ENCODE assay signal across 14 cellular contexts in the genomic region with DNA sequence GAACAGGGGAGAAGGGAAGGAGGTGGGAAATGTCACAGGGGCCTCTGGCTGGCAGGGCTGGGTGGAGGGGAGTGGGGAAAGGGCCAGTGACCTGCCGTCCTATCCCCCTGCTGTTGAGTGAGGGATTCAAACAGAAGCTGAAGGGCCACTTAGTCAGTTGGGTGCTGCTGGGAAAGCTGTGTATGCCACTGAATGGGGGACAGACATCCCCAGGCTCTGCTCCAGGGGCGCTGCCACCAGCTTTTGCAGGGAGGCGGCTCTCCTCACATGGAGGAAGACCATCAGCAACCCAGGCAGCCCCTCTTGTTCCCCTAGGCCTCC.
"Had no signal": no experiment of that assay in that cellular context is flagged by ENCODE, and none has a peak within 500 bp of the region (broad histone marks: within the 10 kb centered on the region; RNA-seq: fewer than 3 reads in every experiment).

No MANE protein-coding gene starts in this region.

- H3K4me1 Mint-ChIP-seq: nephron had no signal

- H3K4me3 Mint-ChIP-seq: endodermal cell had no signal

- H3K4me3 ChIP-seq: colonic mucosa, lung, psoas muscle, stomach, thoracic aorta, transverse colon had no signal

- H3K4me1 ChIP-seq: colonic mucosa, psoas muscle had no signal

- DNase-seq: colonic mucosa, dermis blood vessel endothelial cell, endodermal cell, foreskin keratinocyte, left colon, left ventricle myocardium superior, naive B cell, psoas muscle, stomach, substantia nigra, transverse colon had no signal

- H3K36me3 ChIP-seq: colonic mucosa, thoracic aorta, transverse colon had no signal

- ATAC-seq: left ventricle myocardium superior had no signal

- H3K27ac ChIP-seq: colonic mucosa, foreskin keratinocyte, psoas muscle, stomach, thoracic aorta, transverse colon had no signal

- H3K9me3 ChIP-seq: colonic mucosa, psoas muscle, stomach, thoracic aorta, transverse colon had no signal

- H3K27ac Mint-ChIP-seq: endodermal cell, nephron had no signal
